8 cellular contexts compared by ENCODE assay signal in the genomic region with DNA sequence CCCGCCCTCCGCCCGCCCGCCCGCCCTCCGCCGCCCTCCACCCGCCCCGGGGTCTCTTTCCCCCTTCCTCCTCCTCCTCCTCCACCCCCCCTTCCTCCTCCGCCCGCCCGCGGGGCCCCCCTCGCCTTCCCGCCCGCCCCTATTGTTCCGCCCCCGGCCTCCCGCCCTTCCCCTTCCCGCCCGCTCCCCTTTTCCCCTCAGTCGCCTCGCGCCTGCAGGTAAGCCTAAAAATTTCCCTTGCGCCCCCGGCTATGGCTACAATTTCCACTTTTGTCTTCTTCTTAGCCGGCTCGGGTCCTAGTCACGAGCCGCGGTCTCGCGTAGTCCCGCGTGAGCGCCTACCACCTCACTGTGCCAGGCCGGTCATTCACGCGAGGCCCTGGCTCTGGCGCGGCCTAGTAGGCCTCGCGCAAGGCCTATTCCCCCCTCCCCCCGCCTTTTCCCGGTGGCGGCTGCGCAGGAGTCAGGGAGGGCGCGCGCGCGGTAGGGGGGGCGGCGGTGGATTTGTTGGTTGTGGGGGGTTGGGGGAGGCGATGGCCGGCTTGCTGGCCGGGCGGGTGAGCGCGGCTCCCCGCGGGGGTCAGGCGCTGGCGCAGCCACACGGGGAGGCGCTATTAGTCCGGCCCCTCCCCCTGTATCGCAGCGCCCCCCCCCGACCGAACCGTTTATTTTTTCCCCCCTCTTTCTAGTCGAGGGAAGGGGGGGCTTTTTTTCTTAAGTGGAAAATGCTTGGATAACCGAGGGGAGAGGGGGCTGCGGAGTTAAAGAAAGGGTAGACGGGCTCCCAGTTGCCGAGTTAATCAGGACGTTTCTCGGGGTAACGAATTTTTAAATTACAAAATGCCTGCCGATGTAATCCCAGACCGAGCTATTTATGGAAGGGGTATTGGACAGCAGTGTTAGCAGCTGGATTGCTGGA. TPM values are rescaled to one million over a fixed set of nuclear protein-coding genes. Genes with fewer than 3 reads are reported as not detected.
A peak's percentile ranks its signal among the peaks of the same experiment; 100 is the strongest.
DNase-seq lines count a peak whose midpoint lies in the region; ATAC-seq and TF ChIP-seq lines count a peak whose summit lies in the region.

No MANE protein-coding gene starts in this region.

- H3K27ac ChIP-seq in HUES48 (ENCODE audit: low read depth, low read length) (peak overlapping the region; percentile 100), PC-9 (peak overlapping the region; percentile 91)

- no peaks in the 10 kb centered on the region for H3K9me2 ChIP-seq in PC-9 (ENCODE audit: insufficient read depth)

- no TSS peak for BruUV-seq in PC-9 (replicated peaks; lab: Mats Ljungman, UMichigan)

- H3K9me3 Mint-ChIP-seq in naive B cell = no peaks in the 10 kb centered on the region

- intact Hi-C loops in PC-9 (cut with micrococcal nuclease; ENCODE audit: unreplicated experiment) = loop anchor here (1.0 to 5.0 kb wide), 2 partner anchors 11 to 50 kb away; a partner anchor contains a TSS

- H2AFZ ChIP-seq in PC-9 = peak overlapping the region; percentile 66

- H3K9me3 ChIP-seq in HUES48 (ENCODE audit: control insufficient read depth, insufficient read depth, low read length) (no peaks in the 10 kb centered on the region), PC-9 (ENCODE audit: insufficient read depth, low read depth) (no peaks in the 10 kb centered on the region)

- peak overlapping the region; percentile 95 to 100 (median 98) for H3K27ac Mint-ChIP-seq in naive B cell

- H3K79me2 ChIP-seq in PC-9 (ENCODE audit: low read depth) = peaks cover 53% of the 10 kb centered on the region

- H3F3A ChIP-seq in PC-9 (ENCODE audit: insufficient read depth, low read depth) = peaks cover 70% of the 10 kb centered on the region; the same call in 1 of the 2 replicates

- H3K36me3 ChIP-seq in HUES48 (ENCODE audit: control insufficient read depth, insufficient read depth, low read length) (peaks cover 45% of the 10 kb centered on the region), PC-9 (ENCODE audit: low read depth) (peaks cover 40% of the 10 kb centered on the region)

- H3K27me3 ChIP-seq in HUES48 (ENCODE audit: control insufficient read depth, insufficient read depth, low read length) = no peaks in the 10 kb centered on the region
- H3K27me3 ChIP-seq in PC-9 (ENCODE audit: insufficient read depth, low read depth) = no peaks in the 10 kb centered on the region

- peak overlapping the region; percentile 53 to 100 (median 98) for H3K4me3 Mint-ChIP-seq in naive B cell

- TF ChIP-seq CTCF in GM12874 (IDR thresholded peaks at IDR 0.05; ENCODE audit: insufficient read depth, low read depth, low read length) (peak; percentile 41), PC-9 (conservative IDR thresholded peaks at IDR 0.05) (peak; percentile 48; the same call in 1 of the 2 replicates)

- peak overlapping the region; percentile 99 for H3K9ac ChIP-seq in HUES48 (ENCODE audit: low read depth, low read length)

- peaks cover 8 to 13% of the 10 kb centered on the region in 2 donors for H3K36me3 Mint-ChIP-seq in naive B cell

- H3K27me3 Mint-ChIP-seq in naive B cell = no peaks in the 10 kb centered on the region

- H3K4me1 ChIP-seq in HUES48 (ENCODE audit: control insufficient read depth, insufficient read depth, low read length) (peaks cover 18% of the 10 kb centered on the region), PC-9 (replicated peaks; ENCODE audit: insufficient read depth) (peaks cover 16% of the 10 kb centered on the region)

- ATAC-seq in naive B cell (ENCODE audit: low read depth in 2 of 2) (peak; percentile 29 to 32), GM21526 (IDR thresholded peaks at IDR 0.05; ENCODE audit: low FRiP score, unreplicated experiment) (no peak)

- CTCF ChIA-PET in PC-9 (lab: Charles Lee) = interaction anchor here (0.7 to 1.1 kb wide), 4 partner anchors 31 to 1239 kb away, joined by 4 to 21 read pairs (median 8); no protein-coding TSS in a partner anchor

- H4K20me1 ChIP-seq in PC-9 (ENCODE audit: insufficient read depth) = peaks cover 49% of the 10 kb centered on the region

- peak overlapping the region; percentile 82 for H3K4me2 ChIP-seq in PC-9

- peaks cover 30 to 38% (median 33%) of the 10 kb centered on the region in 3 donors for H3K4me1 Mint-ChIP-seq in naive B cell

- POLR2A ChIA-PET in PC-9 (lab: Charles Lee; ENCODE audit: unreplicated experiment) = interaction anchor here (0.9 kb wide), 1 partner anchor 34 kb away, joined by 3 read pairs; no protein-coding TSS in a partner anchor

- H3K4me3 ChIP-seq in HUES48 (ENCODE audit: low read depth, low read length) (peak overlapping the region; percentile 89), PC-9 (peak overlapping the region; percentile 84)

- peak; percentile 55 to 82 for DNase-seq in PC-9
- peak; percentile 51 to 68 for DNase-seq in activated T-helper 1 cell treated with anti-CD3 and anti-CD28 coated beads, Interleukin-2, amount 50 U/mL, for 16 hours (ENCODE audit: low read depth in 1 of 2, low spot score in 1 of 2)
- DNase-seq in fibroblast of gingiva (ENCODE audit: low read depth) = peak; percentile 91
- peak; percentile 76 for DNase-seq in naive B cell
- DNase-seq in stimulated activated CD8-positive, alpha-beta memory T cell treated with anti-CD3 and anti-CD28 coated beads, Interleukin-7, amount 100 ng/mL, for 4 hours (ENCODE audit: low read depth in 2 of 2) = peak; percentile 53 to 75

RNA-seq across cellular contexts. Expression of a gene that starts 0.5 kb away (rescaled TPM):
- total RNA-seq in PC-9 (2021) = 668 and 833 TPM in 2 replicates
- 100 to 1,000 TPM; 116 to 172 (median 146) TPM for polyA plus RNA-seq in naive B cell (ENCODE audit: low read depth in 6 of 6)

RNA-seq across cellular contexts. Expression of a gene that starts 10.9 kb away (rescaled TPM):
- 138 and 203 TPM in 2 replicates for total RNA-seq in PC-9 (2021)
- 1,000 to 10,000 TPM in 1 of 6 donors, 100 to 1,000 TPM in 5; 660 to 1,169 (median 730) TPM for polyA plus RNA-seq in naive B cell (ENCODE audit: low read depth in 6 of 6)

RNA-seq across cellular contexts. Expression of a gene that starts 28.8 kb away (rescaled TPM):
- not detected in 2 replicates for total RNA-seq in PC-9 (2021)
- polyA plus RNA-seq in naive B cell (ENCODE audit: low read depth in 6 of 6) = not detected

RNA-seq across cellular contexts. Expression of a gene that starts 46.8 kb away (rescaled TPM):
- 14.7 and 18.3 TPM in 2 replicates for total RNA-seq in PC-9 (2021)
- polyA plus RNA-seq in naive B cell (ENCODE audit: low read depth in 6 of 6) = 1 to 10 TPM in 4 of 6 donors, under 1 TPM in 1, not detected in 1; 1.00 to 1.8 (median 1.4) TPM

RNA-seq across cellular contexts. Expression of a gene that starts 48.7 kb away (rescaled TPM):
- 47.8 and 53.3 TPM in 2 replicates for total RNA-seq in PC-9 (2021)
- polyA plus RNA-seq in naive B cell (ENCODE audit: low read depth in 6 of 6) = 10 to 100 TPM; 14.8 to 29.0 (median 18.5) TPM
